In the genomic region with DNA sequence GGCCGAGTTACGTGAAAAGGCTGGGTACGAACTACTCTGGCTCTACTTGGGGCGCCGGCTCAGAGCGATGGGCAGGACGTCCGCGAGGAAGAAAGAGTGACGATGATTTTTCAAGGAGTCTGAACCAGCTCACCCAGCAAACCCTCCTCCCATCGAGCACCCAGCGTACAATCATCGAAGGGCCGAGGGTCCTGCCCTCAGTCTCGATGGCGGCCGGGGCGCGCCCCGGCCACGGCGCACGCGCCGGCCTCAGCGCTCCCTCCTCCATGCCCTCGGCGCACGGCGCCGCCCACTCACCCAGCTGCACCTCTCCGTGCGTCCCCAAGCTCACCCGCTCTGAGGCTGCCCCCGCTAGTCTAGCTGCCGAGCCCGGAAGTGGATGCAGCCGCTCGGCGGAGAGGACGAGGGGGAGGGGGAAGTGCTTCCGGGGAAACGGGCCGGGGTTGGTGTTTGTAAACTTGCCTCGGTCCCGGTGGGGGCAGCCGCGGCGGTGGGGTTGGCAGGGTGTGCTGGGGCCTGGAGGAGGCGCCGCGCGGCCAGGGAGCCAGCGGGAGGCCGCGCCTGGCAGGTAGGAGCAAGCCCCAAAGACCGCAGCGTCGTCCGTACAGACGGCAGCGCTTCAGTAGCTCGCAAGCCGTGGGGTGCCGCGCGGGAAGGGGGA, we compare ENCODE assay signal across 8 cellular contexts. TPM values are rescaled to one million over a fixed set of nuclear protein-coding genes. Genes with fewer than 3 reads are reported as not detected.
DNase-seq lines count a peak whose midpoint lies in the region; ATAC-seq and TF ChIP-seq lines count a peak whose summit lies in the region.

CSAD (minus strand) TSS at position 656 of the 661 bp plus-strand sequence. CDS start 7,455 bp downstream, outside the sequence.
ZNF740 (plus strand) TSS at position 453 of the 661 bp plus-strand sequence. CDS start 1,262 bp downstream, outside the sequence.

- intact Hi-C loops in tibial artery (cut with DNase I; ENCODE audit: low total_unique reads): no loop called here

- H3K9ac ChIP-seq in parathyroid adenoma: peak within 1 kb of the TSS; percentile 48

- DNase-seq in GM12865 (ENCODE audit: low read depth) (peak; percentile 99), NCI-H1417 treated with DMSO at 0.1 percent for 48 hours (lab: John Stamatoyannopoulos, UW) (peak; percentile 96), SW 1271 (lab: John Stamatoyannopoulos, UW) (peak; percentile 97 to 98), cardiac muscle cell (ENCODE audit: low read depth in 1 of 2, low spot score in 1 of 2) (peak; percentile 99), tibial artery (peak; percentile 98 to 99)
- DNase-seq in activated naive CD8-positive, alpha-beta T cell treated with anti-CD3 and anti-CD28 coated beads, Interleukin-2, amount 50 U/mL, for 16 hours (ENCODE audit: low read depth, low spot score): peak; percentile 97

- peak; percentile 93 for ATAC-seq in HG02763 (IDR thresholded peaks at IDR 0.05; ENCODE audit: unreplicated experiment)

- no peaks in the 10 kb centered on the region for H3K9me3 ChIP-seq in cardiac muscle cell (ENCODE audit: low read depth)
- no peaks in the 10 kb centered on the region for H3K9me3 ChIP-seq in parathyroid adenoma (ENCODE audit: control insufficient read depth, low read length)
- H3K9me3 ChIP-seq in tibial artery: no peaks in the 10 kb centered on the region

- peak within 1 kb of the TSS; percentile 90 for H2AFZ ChIP-seq in parathyroid adenoma

- H3K27me3 ChIP-seq in cardiac muscle cell (no peaks in the 10 kb centered on the region), parathyroid adenoma (ENCODE audit: control insufficient read depth, insufficient read depth, low read length) (no peaks in the 10 kb centered on the region), tibial artery (no peaks in the 10 kb centered on the region)

- H3K4me3 ChIP-seq in GM12865 (ENCODE audit: low read depth, low read length) (peak within 1 kb of the TSS; percentile 67), cardiac muscle cell (peak within 1 kb of the TSS; percentile 51), parathyroid adenoma (ENCODE audit: low read depth, low read length) (peak within 1 kb of the TSS; percentile 72), tibial artery (peak within 1 kb of the TSS; percentile 81 to 87)

- H3K36me3 ChIP-seq in cardiac muscle cell: peaks cover 32% of the 10 kb centered on the region
- no peaks in the 10 kb centered on the region for H3K36me3 ChIP-seq in parathyroid adenoma (ENCODE audit: control insufficient read depth, insufficient read depth, low read length)
- H3K36me3 ChIP-seq in tibial artery: peaks cover 23 to 34% (median 25%) of the 10 kb centered on the region in 3 donors

- peaks cover 10% of the 10 kb centered on the region for H3K79me2 ChIP-seq in parathyroid adenoma

- TF ChIP-seq CTCF in GM12865 (IDR thresholded peaks at IDR 0.05; ENCODE audit: insufficient read depth, low read depth, low read length, missing control alignments) (no peak), cardiac muscle cell (IDR thresholded peaks at IDR 0.05; ENCODE audit: low read depth, low read length) (no peak), parathyroid adenoma (IDR thresholded peaks at IDR 0.05) (no peak), tibial artery (IDR thresholded peaks at IDR 0.05) (no peak)

- H3K4me2 ChIP-seq in parathyroid adenoma (ENCODE audit: low read length): peak within 1 kb of the TSS; percentile 79

- peaks cover 28% of the 10 kb centered on the region for H3K4me1 ChIP-seq in cardiac muscle cell (ENCODE audit: low read depth)
- H3K4me1 ChIP-seq in parathyroid adenoma: peaks cover 37% of the 10 kb centered on the region
- H3K4me1 ChIP-seq in tibial artery: peaks cover 0 to 53% (median 39%) of the 10 kb centered on the region in 4 donors

- H3K27ac ChIP-seq in cardiac muscle cell (peak within 1 kb of the TSS; percentile 91), parathyroid adenoma (peak within 1 kb of the TSS; percentile 92), tibial artery (peak within 1 kb of the TSS; percentile 85 to 91)

RNA-seq across cellular contexts. Expression of gene CSAD, which starts in this region (rescaled TPM):
- 11.4 and 29.4 TPM in 2 replicates for total RNA-seq in cardiac muscle cell
- polyA plus RNA-seq in cardiac muscle cell: 7.2 and 18.0 TPM in 2 replicates

RNA-seq across cellular contexts. Expression of gene ZNF740, which starts in this region (rescaled TPM):
- total RNA-seq in cardiac muscle cell: 15.6 and 20.5 TPM in 2 replicates
- 4.4 and 16.6 TPM in 2 replicates for polyA plus RNA-seq in cardiac muscle cell

Comparison
In these comparisons a context has a peak if more than half of its experiments do, and no peak if none do; other contexts are left out.
1. Peak in every context shown above with its lines: DNase-seq, ATAC-seq, H3K4me3 ChIP-seq and H3K27ac ChIP-seq.